In the genomic region with DNA sequence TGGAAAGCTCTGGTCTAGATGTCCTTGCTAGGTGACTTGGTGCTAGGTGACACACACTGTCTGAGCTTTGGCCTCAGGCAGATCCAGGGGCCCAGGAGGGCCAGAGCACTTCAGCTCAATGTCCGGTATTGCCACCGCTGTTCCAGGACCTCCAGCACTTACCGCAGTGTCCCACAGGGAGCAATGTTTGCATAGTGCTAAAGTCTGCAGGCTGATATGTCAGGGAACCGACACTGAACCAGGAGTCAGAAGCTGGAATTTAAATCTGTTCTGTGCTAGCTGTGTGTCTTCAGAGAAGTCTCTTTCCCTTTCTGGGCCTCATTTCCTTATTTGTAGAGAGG, we compare ENCODE assay signal across 1 cellular context.
TF ChIP-seq lines count a peak whose summit lies in the region.

No MANE protein-coding gene starts in this region.

TF ChIP-seq in HepG2, 621 proteins besides CTCF, POLR2A, EP300 and RAD21 (continued from another document and continues in another):
- TF ChIP-seq, protein P1, sequence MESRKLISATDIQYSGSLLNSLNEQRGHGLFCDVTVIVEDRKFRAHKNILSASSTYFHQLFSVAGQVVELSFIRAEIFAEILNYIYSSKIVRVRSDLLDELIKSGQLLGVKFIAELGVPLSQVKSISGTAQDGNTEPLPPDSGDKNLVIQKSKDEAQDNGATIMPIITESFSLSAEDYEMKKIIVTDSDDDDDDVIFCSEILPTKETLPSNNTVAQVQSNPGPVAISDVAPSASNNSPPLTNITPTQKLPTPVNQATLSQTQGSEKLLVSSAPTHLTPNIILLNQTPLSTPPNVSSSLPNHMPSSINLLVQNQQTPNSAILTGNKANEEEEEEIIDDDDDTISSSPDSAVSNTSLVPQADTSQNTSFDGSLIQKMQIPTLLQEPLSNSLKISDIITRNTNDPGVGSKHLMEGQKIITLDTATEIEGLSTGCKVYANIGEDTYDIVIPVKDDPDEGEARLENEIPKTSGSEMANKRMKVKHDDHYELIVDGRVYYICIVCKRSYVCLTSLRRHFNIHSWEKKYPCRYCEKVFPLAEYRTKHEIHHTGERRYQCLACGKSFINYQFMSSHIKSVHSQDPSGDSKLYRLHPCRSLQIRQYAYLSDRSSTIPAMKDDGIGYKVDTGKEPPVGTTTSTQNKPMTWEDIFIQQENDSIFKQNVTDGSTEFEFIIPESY (CRISPR knock-in tag; IDR thresholded peaks at IDR 0.05) = peak; percentile 49; the same call in 1 of the 2 replicates
- no peak for TF ChIP-seq JUN (CRISPR knock-in tag; IDR thresholded peaks at IDR 0.05)
- TF ChIP-seq, protein P2, sequence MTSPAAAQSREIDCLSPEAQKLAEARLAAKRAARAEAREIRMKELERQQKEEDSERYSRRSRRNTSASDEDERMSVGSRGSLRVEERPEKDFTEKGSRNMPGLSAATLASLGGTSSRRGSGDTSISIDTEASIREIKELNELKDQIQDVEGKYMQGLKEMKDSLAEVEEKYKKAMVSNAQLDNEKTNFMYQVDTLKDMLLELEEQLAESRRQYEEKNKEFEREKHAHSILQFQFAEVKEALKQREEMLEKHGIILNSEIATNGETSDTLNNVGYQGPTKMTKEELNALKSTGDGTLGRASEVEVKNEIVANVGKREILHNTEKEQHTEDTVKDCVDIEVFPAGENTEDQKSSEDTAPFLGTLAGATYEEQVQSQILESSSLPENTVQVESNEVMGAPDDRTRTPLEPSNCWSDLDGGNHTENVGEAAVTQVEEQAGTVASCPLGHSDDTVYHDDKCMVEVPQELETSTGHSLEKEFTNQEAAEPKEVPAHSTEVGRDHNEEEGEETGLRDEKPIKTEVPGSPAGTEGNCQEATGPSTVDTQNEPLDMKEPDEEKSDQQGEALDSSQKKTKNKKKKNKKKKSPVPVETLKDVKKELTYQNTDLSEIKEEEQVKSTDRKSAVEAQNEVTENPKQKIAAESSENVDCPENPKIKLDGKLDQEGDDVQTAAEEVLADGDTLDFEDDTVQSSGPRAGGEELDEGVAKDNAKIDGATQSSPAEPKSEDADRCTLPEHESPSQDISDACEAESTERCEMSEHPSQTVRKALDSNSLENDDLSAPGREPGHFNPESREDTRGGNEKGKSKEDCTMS (CRISPR knock-in tag; conservative IDR thresholded peaks at IDR 0.05) = no peak
- TF ChIP-seq, protein P3, sequence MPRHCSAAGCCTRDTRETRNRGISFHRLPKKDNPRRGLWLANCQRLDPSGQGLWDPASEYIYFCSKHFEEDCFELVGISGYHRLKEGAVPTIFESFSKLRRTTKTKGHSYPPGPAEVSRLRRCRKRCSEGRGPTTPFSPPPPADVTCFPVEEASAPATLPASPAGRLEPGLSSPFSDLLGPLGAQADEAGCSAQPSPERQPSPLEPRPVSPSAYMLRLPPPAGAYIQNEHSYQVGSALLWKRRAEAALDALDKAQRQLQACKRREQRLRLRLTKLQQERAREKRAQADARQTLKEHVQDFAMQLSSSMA (CRISPR knock-in tag; IDR thresholded peaks at IDR 0.05) = no peak
- TF ChIP-seq, protein P4, sequence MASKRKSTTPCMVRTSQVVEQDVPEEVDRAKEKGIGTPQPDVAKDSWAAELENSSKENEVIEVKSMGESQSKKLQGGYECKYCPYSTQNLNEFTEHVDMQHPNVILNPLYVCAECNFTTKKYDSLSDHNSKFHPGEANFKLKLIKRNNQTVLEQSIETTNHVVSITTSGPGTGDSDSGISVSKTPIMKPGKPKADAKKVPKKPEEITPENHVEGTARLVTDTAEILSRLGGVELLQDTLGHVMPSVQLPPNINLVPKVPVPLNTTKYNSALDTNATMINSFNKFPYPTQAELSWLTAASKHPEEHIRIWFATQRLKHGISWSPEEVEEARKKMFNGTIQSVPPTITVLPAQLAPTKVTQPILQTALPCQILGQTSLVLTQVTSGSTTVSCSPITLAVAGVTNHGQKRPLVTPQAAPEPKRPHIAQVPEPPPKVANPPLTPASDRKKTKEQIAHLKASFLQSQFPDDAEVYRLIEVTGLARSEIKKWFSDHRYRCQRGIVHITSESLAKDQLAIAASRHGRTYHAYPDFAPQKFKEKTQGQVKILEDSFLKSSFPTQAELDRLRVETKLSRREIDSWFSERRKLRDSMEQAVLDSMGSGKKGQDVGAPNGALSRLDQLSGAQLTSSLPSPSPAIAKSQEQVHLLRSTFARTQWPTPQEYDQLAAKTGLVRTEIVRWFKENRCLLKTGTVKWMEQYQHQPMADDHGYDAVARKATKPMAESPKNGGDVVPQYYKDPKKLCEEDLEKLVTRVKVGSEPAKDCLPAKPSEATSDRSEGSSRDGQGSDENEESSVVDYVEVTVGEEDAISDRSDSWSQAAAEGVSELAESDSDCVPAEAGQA (IDR thresholded peaks at IDR 0.05; ENCODE audit: low read depth) = no peak; the same call in 1 of the 2 replicates
- TF ChIP-seq, protein P4 (CRISPR knock-in tag; IDR thresholded peaks at IDR 0.05; ENCODE audit: borderline replicate concordance) = no peak
- TF ChIP-seq, protein P5, sequence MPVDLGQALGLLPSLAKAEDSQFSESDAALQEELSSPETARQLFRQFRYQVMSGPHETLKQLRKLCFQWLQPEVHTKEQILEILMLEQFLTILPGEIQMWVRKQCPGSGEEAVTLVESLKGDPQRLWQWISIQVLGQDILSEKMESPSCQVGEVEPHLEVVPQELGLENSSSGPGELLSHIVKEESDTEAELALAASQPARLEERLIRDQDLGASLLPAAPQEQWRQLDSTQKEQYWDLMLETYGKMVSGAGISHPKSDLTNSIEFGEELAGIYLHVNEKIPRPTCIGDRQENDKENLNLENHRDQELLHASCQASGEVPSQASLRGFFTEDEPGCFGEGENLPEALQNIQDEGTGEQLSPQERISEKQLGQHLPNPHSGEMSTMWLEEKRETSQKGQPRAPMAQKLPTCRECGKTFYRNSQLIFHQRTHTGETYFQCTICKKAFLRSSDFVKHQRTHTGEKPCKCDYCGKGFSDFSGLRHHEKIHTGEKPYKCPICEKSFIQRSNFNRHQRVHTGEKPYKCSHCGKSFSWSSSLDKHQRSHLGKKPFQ (CRISPR knock-in tag; IDR thresholded peaks at IDR 0.05; ENCODE audit: insufficient replicate concordance) = peak; percentile 71
- TF ChIP-seq CREB1 (IDR thresholded peaks at IDR 0.05) = no peak
- peak; percentile 69 for TF ChIP-seq CREB1 (CRISPR knock-in tag; IDR thresholded peaks at IDR 0.05)
- TF ChIP-seq NR1H2 (CRISPR knock-in tag; IDR thresholded peaks at IDR 0.05; ENCODE audit: borderline replicate concordance, low read depth) = no peak
- no peak for TF ChIP-seq ZNF256 (CRISPR knock-in tag; conservative IDR thresholded peaks at IDR 0.05)
- TF ChIP-seq, protein P6, sequence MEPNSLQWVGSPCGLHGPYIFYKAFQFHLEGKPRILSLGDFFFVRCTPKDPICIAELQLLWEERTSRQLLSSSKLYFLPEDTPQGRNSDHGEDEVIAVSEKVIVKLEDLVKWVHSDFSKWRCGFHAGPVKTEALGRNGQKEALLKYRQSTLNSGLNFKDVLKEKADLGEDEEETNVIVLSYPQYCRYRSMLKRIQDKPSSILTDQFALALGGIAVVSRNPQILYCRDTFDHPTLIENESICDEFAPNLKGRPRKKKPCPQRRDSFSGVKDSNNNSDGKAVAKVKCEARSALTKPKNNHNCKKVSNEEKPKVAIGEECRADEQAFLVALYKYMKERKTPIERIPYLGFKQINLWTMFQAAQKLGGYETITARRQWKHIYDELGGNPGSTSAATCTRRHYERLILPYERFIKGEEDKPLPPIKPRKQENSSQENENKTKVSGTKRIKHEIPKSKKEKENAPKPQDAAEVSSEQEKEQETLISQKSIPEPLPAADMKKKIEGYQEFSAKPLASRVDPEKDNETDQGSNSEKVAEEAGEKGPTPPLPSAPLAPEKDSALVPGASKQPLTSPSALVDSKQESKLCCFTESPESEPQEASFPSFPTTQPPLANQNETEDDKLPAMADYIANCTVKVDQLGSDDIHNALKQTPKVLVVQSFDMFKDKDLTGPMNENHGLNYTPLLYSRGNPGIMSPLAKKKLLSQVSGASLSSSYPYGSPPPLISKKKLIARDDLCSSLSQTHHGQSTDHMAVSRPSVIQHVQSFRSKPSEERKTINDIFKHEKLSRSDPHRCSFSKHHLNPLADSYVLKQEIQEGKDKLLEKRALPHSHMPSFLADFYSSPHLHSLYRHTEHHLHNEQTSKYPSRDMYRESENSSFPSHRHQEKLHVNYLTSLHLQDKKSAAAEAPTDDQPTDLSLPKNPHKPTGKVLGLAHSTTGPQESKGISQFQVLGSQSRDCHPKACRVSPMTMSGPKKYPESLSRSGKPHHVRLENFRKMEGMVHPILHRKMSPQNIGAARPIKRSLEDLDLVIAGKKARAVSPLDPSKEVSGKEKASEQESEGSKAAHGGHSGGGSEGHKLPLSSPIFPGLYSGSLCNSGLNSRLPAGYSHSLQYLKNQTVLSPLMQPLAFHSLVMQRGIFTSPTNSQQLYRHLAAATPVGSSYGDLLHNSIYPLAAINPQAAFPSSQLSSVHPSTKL (CRISPR knock-in tag; IDR thresholded peaks at IDR 0.05) = peak; percentile 90
- no peak for TF ChIP-seq ZNF225 (CRISPR knock-in tag; IDR thresholded peaks at IDR 0.05)
- TF ChIP-seq ZBTB42 (CRISPR knock-in tag; IDR thresholded peaks at IDR 0.05) = no peak
- TF ChIP-seq, protein P7, sequence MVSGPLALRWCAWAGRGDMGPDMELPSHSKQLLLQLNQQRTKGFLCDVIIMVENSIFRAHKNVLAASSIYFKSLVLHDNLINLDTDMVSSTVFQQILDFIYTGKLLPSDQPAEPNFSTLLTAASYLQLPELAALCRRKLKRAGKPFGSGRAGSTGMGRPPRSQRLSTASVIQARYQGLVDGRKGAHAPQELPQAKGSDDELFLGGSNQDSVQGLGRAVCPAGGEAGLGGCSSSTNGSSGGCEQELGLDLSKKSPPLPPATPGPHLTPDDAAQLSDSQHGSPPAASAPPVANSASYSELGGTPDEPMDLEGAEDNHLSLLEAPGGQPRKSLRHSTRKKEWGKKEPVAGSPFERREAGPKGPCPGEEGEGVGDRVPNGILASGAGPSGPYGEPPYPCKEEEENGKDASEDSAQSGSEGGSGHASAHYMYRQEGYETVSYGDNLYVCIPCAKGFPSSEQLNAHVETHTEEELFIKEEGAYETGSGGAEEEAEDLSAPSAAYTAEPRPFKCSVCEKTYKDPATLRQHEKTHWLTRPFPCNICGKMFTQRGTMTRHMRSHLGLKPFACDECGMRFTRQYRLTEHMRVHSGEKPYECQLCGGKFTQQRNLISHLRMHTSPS (CRISPR knock-in tag; IDR thresholded peaks at IDR 0.05; ENCODE audit: low read depth) = no peak
- no peak for TF ChIP-seq REL (CRISPR knock-in tag; conservative IDR thresholded peaks at IDR 0.05)
- TF ChIP-seq, protein P8, sequence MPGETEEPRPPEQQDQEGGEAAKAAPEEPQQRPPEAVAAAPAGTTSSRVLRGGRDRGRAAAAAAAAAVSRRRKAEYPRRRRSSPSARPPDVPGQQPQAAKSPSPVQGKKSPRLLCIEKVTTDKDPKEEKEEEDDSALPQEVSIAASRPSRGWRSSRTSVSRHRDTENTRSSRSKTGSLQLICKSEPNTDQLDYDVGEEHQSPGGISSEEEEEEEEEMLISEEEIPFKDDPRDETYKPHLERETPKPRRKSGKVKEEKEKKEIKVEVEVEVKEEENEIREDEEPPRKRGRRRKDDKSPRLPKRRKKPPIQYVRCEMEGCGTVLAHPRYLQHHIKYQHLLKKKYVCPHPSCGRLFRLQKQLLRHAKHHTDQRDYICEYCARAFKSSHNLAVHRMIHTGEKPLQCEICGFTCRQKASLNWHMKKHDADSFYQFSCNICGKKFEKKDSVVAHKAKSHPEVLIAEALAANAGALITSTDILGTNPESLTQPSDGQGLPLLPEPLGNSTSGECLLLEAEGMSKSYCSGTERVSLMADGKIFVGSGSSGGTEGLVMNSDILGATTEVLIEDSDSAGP (CRISPR knock-in tag; IDR thresholded peaks at IDR 0.05; ENCODE audit: borderline replicate concordance) = no peak; the same call in 1 of the 2 replicates
- no peak for TF ChIP-seq ZNF235 (CRISPR knock-in tag; IDR thresholded peaks at IDR 0.05; ENCODE audit: borderline replicate concordance)
- TF ChIP-seq ZNF224 (CRISPR knock-in tag; IDR thresholded peaks at IDR 0.05) = no peak
- no peak for TF ChIP-seq ZNF33B (CRISPR knock-in tag; IDR thresholded peaks at IDR 0.05)
- TF ChIP-seq, protein P9, sequence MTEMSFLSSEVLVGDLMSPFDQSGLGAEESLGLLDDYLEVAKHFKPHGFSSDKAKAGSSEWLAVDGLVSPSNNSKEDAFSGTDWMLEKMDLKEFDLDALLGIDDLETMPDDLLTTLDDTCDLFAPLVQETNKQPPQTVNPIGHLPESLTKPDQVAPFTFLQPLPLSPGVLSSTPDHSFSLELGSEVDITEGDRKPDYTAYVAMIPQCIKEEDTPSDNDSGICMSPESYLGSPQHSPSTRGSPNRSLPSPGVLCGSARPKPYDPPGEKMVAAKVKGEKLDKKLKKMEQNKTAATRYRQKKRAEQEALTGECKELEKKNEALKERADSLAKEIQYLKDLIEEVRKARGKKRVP (CRISPR knock-in tag; IDR thresholded peaks at IDR 0.05) = peak in 1 of 2 experiments; percentile 65; a peak in 2 of 4 replicates
- no peak for TF ChIP-seq ZNF468 (CRISPR knock-in tag; IDR thresholded peaks at IDR 0.05)
- peak; percentile 64; the same call in 1 of the 2 replicates for TF ChIP-seq ZSCAN25 (CRISPR knock-in tag; IDR thresholded peaks at IDR 0.05)
- TF ChIP-seq ZNF44 (CRISPR knock-in tag; IDR thresholded peaks at IDR 0.05) = 0 out of 2 replicates have a peak, but pooled peaks have one; percentile 58
- peak; percentile 24 for TF ChIP-seq MED8 (CRISPR knock-in tag; IDR thresholded peaks at IDR 0.05; ENCODE audit: insufficient replicate concordance)
- no peak for TF ChIP-seq MYNN (CRISPR knock-in tag; IDR thresholded peaks at IDR 0.05; ENCODE audit: low read depth)
- TF ChIP-seq IKZF1 (IDR thresholded peaks at IDR 0.05) = no peak
- peak; percentile 85 for TF ChIP-seq ZFX (CRISPR knock-in tag; IDR thresholded peaks at IDR 0.05; ENCODE audit: low read depth)
- TF ChIP-seq ZMAT3 (CRISPR knock-in tag; conservative IDR thresholded peaks at IDR 0.05) = no peak
